ENCODE assay signal across 14 cellular contexts in the genomic region with DNA sequence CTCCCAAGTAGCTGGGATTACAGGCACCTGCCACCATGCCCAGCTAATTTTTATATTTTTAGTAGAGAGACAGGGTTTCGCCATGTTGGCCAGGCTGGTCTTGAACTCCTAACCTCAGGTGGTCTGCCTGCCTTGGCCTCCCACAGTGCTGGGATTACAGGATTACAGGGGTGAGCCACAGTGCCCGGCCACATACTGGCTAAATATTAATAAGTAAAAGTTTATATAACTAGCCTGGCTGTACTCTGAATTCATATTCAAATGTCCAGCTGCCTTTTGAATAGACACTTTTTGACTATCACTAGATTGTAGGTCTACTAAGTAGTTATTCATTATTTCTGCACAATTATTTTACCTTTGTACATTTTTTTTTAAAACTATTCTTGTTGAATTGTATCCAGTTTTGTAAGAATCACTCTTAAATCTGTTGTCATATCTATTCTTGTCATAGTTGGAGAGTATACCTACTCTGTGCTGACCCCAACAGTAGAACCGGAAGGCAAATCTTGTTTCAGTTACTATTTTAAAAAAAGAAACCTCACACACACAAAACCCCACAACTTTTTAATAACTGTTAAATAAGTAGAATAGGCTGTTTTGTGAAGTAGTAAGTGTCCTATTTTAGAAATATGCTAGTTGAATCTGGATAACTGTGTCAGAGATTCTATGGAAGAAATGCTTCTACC. TPM values are rescaled to one million over a fixed set of nuclear protein-coding genes. Genes with fewer than 3 reads are reported as not detected.
DNase-seq lines count a peak whose midpoint lies in the region; ATAC-seq, FAIRE-seq and TF ChIP-seq lines count a peak whose summit lies in the region.
"Had no signal": no experiment of that assay in that cellular context is flagged by ENCODE, and none has a peak within 500 bp of the region (broad histone marks: within the 10 kb centered on the region; RNA-seq: fewer than 3 reads in every experiment).

No MANE protein-coding gene starts in this region.

- H3K27ac Mint-ChIP-seq in mesothelial cell of epicardium = no peak overlapping the region

- TF ChIP-seq POLR2A in GM12891 (IDR thresholded peaks at IDR 0.05; ENCODE audit: low read depth, low read length) (no peak), IMR-90 (IDR thresholded peaks at IDR 0.05; ENCODE audit: low read depth, low read length) (no peak)

- no peak overlapping the region for H3K4ac ChIP-seq in IMR-90 (ENCODE audit: low read depth, low read length)

- H2BK5ac ChIP-seq in IMR-90 (ENCODE audit: low read depth, low read length, poor library complexity, severe bottlenecking) = no peak overlapping the region

- H3K18ac ChIP-seq in IMR-90 (ENCODE audit: low read depth, low read length) = no peak overlapping the region

- H3K79me1 ChIP-seq in IMR-90 (ENCODE audit: low read depth in 1 of 2, low read length in 2 of 2) = peaks cover 7 to 16% of the 10 kb centered on the region in 2 experiments

- no peaks in the 10 kb centered on the region for H3K9me3 ChIP-seq in IMR-90 (ENCODE audit: control insufficient read depth, insufficient read depth, low read length)
- H3K9me3 ChIP-seq: mucosa of descending colon had no signal

- no TSS peak for BruUV-seq in IMR-90 (replicated peaks; lab: Mats Ljungman, UMichigan)

- no peak overlapping the region for H2BK120ac ChIP-seq in IMR-90 (ENCODE audit: low read depth, low read length)

- no peak overlapping the region for H3K23ac ChIP-seq in IMR-90 (ENCODE audit: low read depth, low read length)

- H3K9me3 Mint-ChIP-seq in mesothelial cell of epicardium = peaks cover 7% of the 10 kb centered on the region
- H3K9me3 Mint-ChIP-seq: type B pancreatic cell had no signal

- CTCF ChIA-PET in IMR-90 (lab: Yijun Ruan, JAX) = interaction anchor here (0.7 to 0.9 kb wide), 2 partner anchors 13 to 111 kb away, joined by 4 to 7 read pairs; no protein-coding TSS in a partner anchor

- H3K4me3 ChIP-seq in IMR-90 (ENCODE audit: insufficient read depth, low read depth, low read length) = no peak overlapping the region
- H3K4me3 ChIP-seq: coronary artery, mucosa of descending colon, PC-9 had no signal

- peaks cover 8% of the 10 kb centered on the region for H3K4me1 ChIP-seq in IMR-90 (ENCODE audit: control insufficient read depth, insufficient read depth, low read length)

- H4K20me1 ChIP-seq in IMR-90 (ENCODE audit: insufficient read depth, low read length) = no peaks in the 10 kb centered on the region; the same call in 1 of the 2 replicates

- no peak overlapping the region for H4K8ac ChIP-seq in IMR-90 (ENCODE audit: low read depth in 2 of 2, low read length in 2 of 2)

- WGBS in IMR-90 (ENCODE audit: extremely low coverage in 2 of 2, insufficient read length in 1 of 2), 2 experiments = no CpG with 5 or more reads among the region's 3 CpGs

- DNase-seq in GM12891 (ENCODE audit: insufficient read length, low spot score) (no peak), IMR-90 (no peak), NCI-H2081 treated with DMSO at 0.1 percent for 48 hours (lab: John Stamatoyannopoulos, UW) (no peak), NCI-H446 treated with DMSO at 0.1 percent for 48 hours (lab: John Stamatoyannopoulos, UW) (no peak), mesothelial cell of epicardium (ENCODE audit: low spot score in 2 of 2, unreplicated experiment in 2 of 2) (no peak), amniotic stem cell (lab: John Stamatoyannopoulos, UW) (no peak)
- DNase-seq: activated T-cell treated with anti-CD3 and anti-CD28 coated beads, Interleukin-2, amount 50 U/mL, for 1 hour; NCI-H345 had no signal

- H3K36me3 Mint-ChIP-seq in mesothelial cell of epicardium = peaks cover 29% of the 10 kb centered on the region

- H2BK20ac ChIP-seq in IMR-90 (ENCODE audit: low read depth, low read length) = no peak overlapping the region

- H2BK15ac ChIP-seq in IMR-90 (ENCODE audit: low read depth, low read length) = no peak overlapping the region

- in situ Hi-C loops in IMR-90 (cut with MboI; ENCODE audit: low sequenced_read_pairs) = no loop called here

- H4K5ac ChIP-seq in IMR-90 (ENCODE audit: low read depth, low read length) = no peak overlapping the region; the same call in 1 of the 2 replicates

- peaks cover 10% of the 10 kb centered on the region for H3K36me3 ChIP-seq in IMR-90 (ENCODE audit: control insufficient read depth, insufficient read depth, low read length)

- TF ChIP-seq RAD21 in IMR-90 (IDR thresholded peaks at IDR 0.05; ENCODE audit: low read length) = no peak

- TF ChIP-seq CTCF in IMR-90 (conservative IDR thresholded peaks at IDR 0.05; ENCODE audit: low read depth, low read length) (no peak), mesothelial cell of epicardium (IDR thresholded peaks at IDR 0.05; ENCODE audit: unreplicated experiment) (no peak)

- H3K4me3 Mint-ChIP-seq in mesothelial cell of epicardium = no peak overlapping the region
- H3K4me3 Mint-ChIP-seq: type B pancreatic cell had no signal

- H3K9me1 ChIP-seq in IMR-90 (ENCODE audit: insufficient read depth, low read length) = peaks cover 3% of the 10 kb centered on the region; the same call in 1 of the 2 replicates

- FAIRE-seq in GM12891 (lab: Jason Lieb, UNC) = peak; percentile 59

- dilution Hi-C loops in IMR-90 (cut with HindIII; ENCODE audit: low sequenced_read_pairs, unreplicated experiment) = no loop called here

- H3K14ac ChIP-seq in IMR-90 (replicated peaks; ENCODE audit: low read depth, low read length) = no peak overlapping the region

- no peak overlapping the region for H4K91ac ChIP-seq in IMR-90 (ENCODE audit: insufficient read depth, low read depth, low read length)

- ATAC-seq in GM19467 (IDR thresholded peaks at IDR 0.05; ENCODE audit: unreplicated experiment) = peak; percentile 45
- ATAC-seq in HG02885 (IDR thresholded peaks at IDR 0.05; ENCODE audit: poor library complexity, unreplicated experiment) = peak; percentile 73
- no peak for ATAC-seq in IMR-90 (ENCODE audit: low read depth)

- H2AK9ac ChIP-seq in IMR-90 (replicated peaks; ENCODE audit: low read depth, low read length, poor library complexity) = no peak overlapping the region

- peaks cover 10% of the 10 kb centered on the region for H3K4me1 Mint-ChIP-seq in mesothelial cell of epicardium

- H3K56ac ChIP-seq in IMR-90 (ENCODE audit: extremely low read depth, insufficient read depth, low read length) = no peak overlapping the region

- 0 out of 2 replicates have a peak overlapping the region, but pooled peaks have one; percentile 65 for H2AK5ac ChIP-seq in IMR-90 (ENCODE audit: low read depth, low read length)

- no peak overlapping the region for H2AFZ ChIP-seq in IMR-90 (replicated peaks; ENCODE audit: low read length, poor library complexity)
- H2AFZ ChIP-seq: PC-9 had no signal

- intact Hi-C loops in IMR-90 (cut with micrococcal nuclease) = loop anchor here (5.0 kb wide), 1 partner anchor 328 kb away; the partner anchor contains the start of genes KLLN and PTEN

- no peak overlapping the region for H3K4me2 ChIP-seq in IMR-90 (ENCODE audit: low read depth, low read length)
- H3K4me2 ChIP-seq: PC-9 had no signal

- no peak overlapping the region for H3K27ac ChIP-seq in IMR-90 (ENCODE audit: insufficient read depth, low read length)
- H3K27ac ChIP-seq: PC-9 had no signal

- no peaks in the 10 kb centered on the region for H3K27me3 Mint-ChIP-seq in mesothelial cell of epicardium (ENCODE audit: low read depth)
- H3K27me3 Mint-ChIP-seq: type B pancreatic cell had no signal

- POLR2A ChIA-PET in IMR-90 (lab: Charles Lee; ENCODE audit: unreplicated experiment) = no interaction called here

- H3K27me3 ChIP-seq in IMR-90 (ENCODE audit: control insufficient read depth, insufficient read depth, low read length) = no peaks in the 10 kb centered on the region

- no peak overlapping the region for H3K9ac ChIP-seq in IMR-90 (ENCODE audit: low read depth, low read length)

TF ChIP-seq in GM12891, 5 proteins besides CTCF, POLR2A, EP300 and RAD21:
- no peak for TF ChIP-seq PAX5 (IDR thresholded peaks at IDR 0.05; ENCODE audit: insufficient read depth, low read length, severe bottlenecking)
- no peak for TF ChIP-seq SPI1 (IDR thresholded peaks at IDR 0.05; ENCODE audit: low read depth, low read length)
- no peak for TF ChIP-seq POLR2AphosphoS5 (IDR thresholded peaks at IDR 0.05; ENCODE audit: low read depth, low read length)
- no peak for TF ChIP-seq TAF1 (IDR thresholded peaks at IDR 0.05; ENCODE audit: low read depth, low read length)
- no peak for TF ChIP-seq POU2F2 (IDR thresholded peaks at IDR 0.05; ENCODE audit: low read depth, low read length)

TF ChIP-seq in IMR-90, 13 proteins besides CTCF, POLR2A, EP300 and RAD21 (continues in another document):
- no peak for TF ChIP-seq MAZ (IDR thresholded peaks at IDR 0.05; ENCODE audit: borderline replicate concordance, low read depth, low read length)
- no peak for TF ChIP-seq MAFK (IDR thresholded peaks at IDR 0.05; ENCODE audit: low read depth, low read length)
- no peak for TF ChIP-seq NFE2L2 (IDR thresholded peaks at IDR 0.05; ENCODE audit: low read depth, low read length)
- no peak for TF ChIP-seq ELK1 (IDR thresholded peaks at IDR 0.05; ENCODE audit: borderline replicate concordance, low read depth, low read length)
- TF ChIP-seq BHLHE40 (IDR thresholded peaks at IDR 0.05; ENCODE audit: low read depth, low read length) = no peak
- TF ChIP-seq CEBPB (IDR thresholded peaks at IDR 0.05; ENCODE audit: low read depth, low read length) = no peak
- TF ChIP-seq CHD1 (IDR thresholded peaks at IDR 0.05; ENCODE audit: low read depth, low read length) = no peak
- no peak for TF ChIP-seq RCOR1 (IDR thresholded peaks at IDR 0.05; ENCODE audit: insufficient replicate concordance, low read length)

RNA-seq across cellular contexts. Expression of gene MINPP1, which starts 29.6 kb away (rescaled TPM):
- 5.6 TPM for polyA plus RNA-seq in GM12891 (2012; ENCODE audit: low read depth, missing spikeins)
- 11.7 and 16.9 TPM in 2 replicates for total RNA-seq in IMR-90 (2012; rRNA removed)
- polyA plus RNA-seq in IMR-90 (2012; rRNA removed) = 14.3 and 14.4 TPM in 2 replicates
- 7.3 and 12.3 TPM in 2 replicates for polyA plus RNA-seq in IMR-90 (2012; cell fraction: cytosol; rRNA removed)
- polyA plus RNA-seq in IMR-90 (2012; cell fraction: nucleus; rRNA removed; ENCODE audit: low replicate concordance) = 7.2 and 10.0 TPM in 2 replicates
- 22.1 to 23.3 TPM (median 23.2 TPM) in 3 replicates for total RNA-seq in mesothelial cell of epicardium
